8 cellular contexts compared by ENCODE assay signal in genomic region chr6:27237089-27237723, GRCh38. TPM values are rescaled to one million over a fixed set of nuclear protein-coding genes. Genes with fewer than 3 reads are reported as not detected.
DNase-seq lines count a peak whose midpoint lies in the region; ATAC-seq, FAIRE-seq and TF ChIP-seq lines count a peak whose summit lies in the region.

No MANE protein-coding gene starts in this region.

- WGBS in upper lobe of left lung, 2 donors = 17 to 18% methylated on average over 18 of the region's 18 CpGs

- H3K36me3 Mint-ChIP-seq in activated CD8-positive, alpha-beta T cell treated with anti-CD3 and anti-CD28 coated beads for 36 hours (ENCODE audit: low read depth) = no peaks in the 10 kb centered on the region

- no peaks in the 10 kb centered on the region; the same call in 1 of the 2 replicates for H3K9me3 ChIP-seq in AG04450 (ENCODE audit: control insufficient read depth, insufficient read depth, low read length)
- no peaks in the 10 kb centered on the region for H3K9me3 ChIP-seq in upper lobe of left lung

- peak; percentile 82 for ATAC-seq in activated CD8-positive, alpha-beta T cell treated with anti-CD3 and anti-CD28 coated beads for 36 hours
- ATAC-seq in GM19324 (IDR thresholded peaks at IDR 0.05; ENCODE audit: low FRiP score, unreplicated experiment) (no peak), upper lobe of left lung (ENCODE audit: low FRiP score in 2 of 2) (no peak), HG03280 (IDR thresholded peaks at IDR 0.05; ENCODE audit: unreplicated experiment) (no peak)

- no peak for FAIRE-seq in GM12892 (lab: Jason Lieb, UNC)

- peak overlapping the region; percentile 53 for H3K4me3 Mint-ChIP-seq in activated CD8-positive, alpha-beta T cell treated with anti-CD3 and anti-CD28 coated beads for 36 hours

- H3K36me3 ChIP-seq in upper lobe of left lung = no peaks in the 10 kb centered on the region

- H3K27ac Mint-ChIP-seq in activated CD8-positive, alpha-beta T cell treated with anti-CD3 and anti-CD28 coated beads for 36 hours = peak overlapping the region; percentile 61

- no peak for TF ChIP-seq POLR2A in upper lobe of left lung (IDR thresholded peaks at IDR 0.05)
- no peak for TF ChIP-seq POLR2A in GM12892 (IDR thresholded peaks at IDR 0.05; ENCODE audit: low read depth, low read length)

- peak overlapping the region; percentile 55; the same call in 1 of the 2 replicates for H3K4me3 ChIP-seq in AG04450 (ENCODE audit: low read depth, low read length)
- peak overlapping the region; percentile 26 to 41 for H3K4me3 ChIP-seq in foreskin fibroblast (ENCODE audit: low read depth in 1 of 2, low read length in 2 of 2)
- H3K4me3 ChIP-seq in upper lobe of left lung = no peak overlapping the region

- peaks cover 21% of the 10 kb centered on the region for H3K4me1 Mint-ChIP-seq in activated CD8-positive, alpha-beta T cell treated with anti-CD3 and anti-CD28 coated beads for 36 hours (ENCODE audit: low read depth)

- H3K4me1 ChIP-seq in upper lobe of left lung = peaks cover 0 to 3% (median 0%) of the 10 kb centered on the region in 4 donors

- intact Hi-C loops in activated CD8-positive, alpha-beta T cell treated with anti-CD3 and anti-CD28 coated beads for 36 hours (cut with micrococcal nuclease) = no loop called here

- no peak overlapping the region for H3K27ac ChIP-seq in AG04450 (ENCODE audit: low read depth, low read length)
- no peak overlapping the region for H3K27ac ChIP-seq in upper lobe of left lung

- no peaks in the 10 kb centered on the region for H3K27me3 ChIP-seq in AG04450 (ENCODE audit: control insufficient read depth, insufficient read depth, low read length)
- H3K27me3 ChIP-seq in upper lobe of left lung = peaks cover 0 to 24% (median 8%) of the 10 kb centered on the region in 4 donors

- no peak for TF ChIP-seq CTCF in AG04450 (IDR thresholded peaks at IDR 0.05; ENCODE audit: low read depth, low read length)
- no peak for TF ChIP-seq CTCF in activated CD8-positive, alpha-beta T cell treated with anti-CD3 and anti-CD28 coated beads for 36 hours (IDR thresholded peaks at IDR 0.05)
- no peak for TF ChIP-seq CTCF in foreskin fibroblast (IDR thresholded peaks at IDR 0.05; ENCODE audit: low read depth, low read length)
- TF ChIP-seq CTCF in upper lobe of left lung (IDR thresholded peaks at IDR 0.05) = no peak

- POLR2A ChIA-PET in AG04450 (lab: Yijun Ruan, JAX) = interaction anchor here (0.6 kb wide), 2 partner anchors 24 to 554 kb away, joined by 3 to 4 read pairs; no protein-coding TSS in a partner anchor
- POLR2A ChIA-PET in activated CD8-positive, alpha-beta T cell treated with anti-CD3 and anti-CD28 coated beads for 36 hours (lab: Charles Lee) = interaction anchor here (0.7 to 1.7 kb wide), 4 partner anchors 39 to 48 kb away, joined by 3 to 4 read pairs (median 3); no protein-coding TSS in a partner anchor

- no peak for DNase-seq in AG04450 (ENCODE audit: low read depth, low spot score)
- peak; percentile 66 for DNase-seq in HT-29 (ENCODE audit: low spot score)
- DNase-seq in activated CD8-positive, alpha-beta T cell treated with anti-CD3 and anti-CD28 coated beads for 36 hours = peak; percentile 80
- peak; percentile 49 to 71 for DNase-seq in foreskin fibroblast
- no peak for DNase-seq in upper lobe of left lung
- DNase-seq in GM12892 (ENCODE audit: insufficient read length) = no peak

- CTCF ChIA-PET in AG04450 (lab: Charles Lee) = interaction anchor here (0.6 to 1.4 kb wide), 6 partner anchors 15 to 551 kb away, joined by 3 to 6 read pairs (median 4); no protein-coding TSS in a partner anchor
- CTCF ChIA-PET in activated CD8-positive, alpha-beta T cell treated with anti-CD3 and anti-CD28 coated beads for 36 hours (lab: Charles Lee) = interaction anchor here (0.9 to 1.5 kb wide), 2 partner anchors 14 to 60 kb away, joined by 3 to 7 read pairs; no protein-coding TSS in a partner anchor

- peaks cover 6% of the 10 kb centered on the region for H3K9me3 Mint-ChIP-seq in activated CD8-positive, alpha-beta T cell treated with anti-CD3 and anti-CD28 coated beads for 36 hours

- no peak for TF ChIP-seq EP300 in upper lobe of left lung (IDR thresholded peaks at IDR 0.05)

- H3K27me3 Mint-ChIP-seq in activated CD8-positive, alpha-beta T cell treated with anti-CD3 and anti-CD28 coated beads for 36 hours = peaks cover 54% of the 10 kb centered on the region

RNA-seq across cellular contexts. Expression of gene PRSS16, which starts 10.3 kb away (rescaled TPM):
- 0.02 and 0.16 TPM in 2 replicates for polyA plus RNA-seq in AG04450 (2011; rRNA removed)
- not detected in 2 replicates for polyA minus RNA-seq in AG04450 (2011; rRNA and poly(A)+ RNA removed)
- 3.9 and 6.0 TPM in 2 replicates for total RNA-seq in HT-29 (2014; rRNA removed; shearing (Covaris generic))
- total RNA-seq in activated CD8-positive, alpha-beta T cell treated with anti-CD3 and anti-CD28 coated beads for 36 hours = 1 to 10 TPM in 1 of 2 experiments, under 1 TPM in 1; 0.65 to 1.9 TPM
- 10 to 100 TPM; 11.9 to 21.0 (median 14.6) TPM for total RNA-seq in upper lobe of left lung
- polyA plus RNA-seq in GM12892 (2012; ENCODE audit: missing spikeins) = 4.0 TPM

Comparison
In these comparisons a context has a peak if more than half of its experiments do, and no peak if none do; other contexts are left out.
1. DNase-seq: peak in HT-29 (single experiment), activated CD8-positive, alpha-beta T cell treated with anti-CD3 and anti-CD28 coated beads for 36 hours (single experiment) and foreskin fibroblast (2 of 2); none in AG04450 (single experiment), upper lobe of left lung (0 of 2) and GM12892 (single experiment).
2. H3K4me3 ChIP-seq: peak in AG04450 (single experiment) and foreskin fibroblast (2 of 2); none in upper lobe of left lung (0 of 4).